30 cellular contexts compared by ENCODE assay signal in genomic region chr17:4547118-4547906, GRCh38. TPM values are rescaled to one million over a fixed set of nuclear protein-coding genes. Genes with fewer than 3 reads are reported as not detected.
"Had no signal": no experiment of that assay in that cellular context is flagged by ENCODE, and none has a peak within 500 bp of the region (broad histone marks: within the 10 kb centered on the region; RNA-seq: fewer than 3 reads in every experiment).

No MANE protein-coding gene starts in this region.

- H3K27ac Mint-ChIP-seq: mesothelial cell of epicardium; naive thymus-derived CD4-positive, alpha-beta T cell; nephron; stimulated activated naive CD8-positive, alpha-beta T cell treated with anti-CD3 and anti-CD28 coated beads, Interleukin-15, amount 100 ng/mL, for 72 hours had no signal

- H3K4me1 Mint-ChIP-seq: nephron, neural progenitor cell had no signal

- H3K36me3 ChIP-seq: neural progenitor cell, uterus had no signal

- DNase-seq: dorsolateral prefrontal cortex; effector CD4-positive, alpha-beta T cell; foreskin keratinocyte; left cardiac atrium; mesenchymal stem cell; naive thymus-derived CD4-positive, alpha-beta T cell; nucleus accumbens; stimulated activated CD4-positive, alpha-beta T cell treated with anti-CD3 and anti-CD28 coated beads, Interleukin-15, amount 100 ng/mL, for 24 hours; stimulated activated CD4-positive, alpha-beta T cell treated with anti-CD3 and anti-CD28 coated beads, Interleukin-2, amount 100 ng/mL, for 48 hours; stimulated activated naive CD4-positive, alpha-beta T cell; stimulated activated naive CD8-positive, alpha-beta T cell treated with anti-CD3 and anti-CD28 coated beads, Interleukin-15, amount 100 ng/mL, for 72 hours; transverse colon; upper lobe of right lung; uterus had no signal

- H3K9me3 Mint-ChIP-seq: mesothelial cell of epicardium; naive thymus-derived CD4-positive, alpha-beta T cell; nephron; neural progenitor cell; stimulated activated naive CD8-positive, alpha-beta T cell treated with anti-CD3 and anti-CD28 coated beads, Interleukin-15, amount 100 ng/mL, for 72 hours had no signal

- H3K27me3 Mint-ChIP-seq: naive thymus-derived CD4-positive, alpha-beta T cell; stimulated activated naive CD8-positive, alpha-beta T cell treated with anti-CD3 and anti-CD28 coated beads, Interleukin-15, amount 100 ng/mL, for 72 hours had no signal

- H3K4me3 Mint-ChIP-seq: mesothelial cell of epicardium; naive thymus-derived CD4-positive, alpha-beta T cell; nephron; neural progenitor cell; stimulated activated naive CD8-positive, alpha-beta T cell treated with anti-CD3 and anti-CD28 coated beads, Interleukin-15, amount 100 ng/mL, for 72 hours had no signal

- H3K4me3 ChIP-seq: dorsolateral prefrontal cortex, esophagus muscularis mucosa, gastroesophageal sphincter, heart left ventricle, hepatocyte, left lung, neural progenitor cell, prostate gland, right atrium auricular region, skin epidermis, suprapubic skin, transverse colon, upper lobe of right lung, uterus had no signal

- H3K27ac ChIP-seq: dorsolateral prefrontal cortex, esophagus muscularis mucosa, foreskin keratinocyte, gastroesophageal sphincter, heart left ventricle, hepatocyte, left lung, neural progenitor cell, prostate gland, right atrium auricular region, skin epidermis, suprapubic skin, transverse colon, upper lobe of right lung, uterus had no signal

- H3K4me1 ChIP-seq: esophagus muscularis mucosa, foreskin keratinocyte, heart left ventricle, left lung, neural progenitor cell, prostate gland, right atrium auricular region, transverse colon, upper lobe of right lung, uterus had no signal

- ATAC-seq: foreskin keratinocyte; gastroesophageal sphincter; left cardiac atrium; left lung; naive thymus-derived CD4-positive, alpha-beta T cell; stimulated activated naive CD8-positive, alpha-beta T cell treated with anti-CD3 and anti-CD28 coated beads, Interleukin-15, amount 100 ng/mL, for 72 hours; upper lobe of right lung had no signal

- H3K9me3 ChIP-seq: esophagus muscularis mucosa, gastroesophageal sphincter, heart left ventricle, left lung, prostate gland, right atrium auricular region, suprapubic skin, transverse colon, upper lobe of right lung, uterus had no signal

RNA-seq across cellular contexts. Expression of gene GGT6, which starts 13.1 kb away (rescaled TPM):
- total RNA-seq: endothelial cell of umbilical vein; esophagus muscularis mucosa; fibroblast of lung; heart left ventricle; hepatocyte; left cardiac atrium; lung microvascular endothelial cell; naive thymus-derived CD4-positive, alpha-beta T cell; osteocyte; right atrium auricular region had no signal

RNA-seq across cellular contexts. Expression of gene SMTNL2, which starts 37.0 kb away (rescaled TPM):
- total RNA-seq: endothelial cell of umbilical vein; foreskin keratinocyte; lung microvascular endothelial cell; naive thymus-derived CD4-positive, alpha-beta T cell had no signal

RNA-seq across cellular contexts. Expression of gene SPNS2, which starts 48.6 kb away (rescaled TPM):
- total RNA-seq: osteocyte had no signal
